ENCODE assay signal across 18 cellular contexts in the genomic region with DNA sequence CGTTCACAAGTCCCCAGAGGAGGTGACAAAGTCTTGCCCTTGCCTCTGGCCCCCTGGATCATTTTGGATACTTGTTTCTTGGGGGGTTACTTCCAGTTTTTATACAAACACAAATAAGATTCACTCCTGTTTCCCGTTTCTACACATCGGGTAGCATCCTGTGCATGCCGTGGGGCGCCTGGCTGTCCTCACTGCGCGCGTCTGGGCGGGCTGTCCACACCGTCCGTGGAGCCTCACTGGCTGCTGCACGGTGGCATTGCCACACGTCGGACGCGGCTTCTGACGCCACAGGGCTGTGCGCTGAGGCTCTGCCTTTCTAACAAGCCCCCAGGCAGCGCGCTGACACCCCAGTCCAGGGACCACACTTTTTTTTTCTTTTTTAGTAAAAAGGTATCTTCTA.
"Had no signal": no experiment of that assay in that cellular context is flagged by ENCODE, and none has a peak within 500 bp of the region (broad histone marks: within the 10 kb centered on the region; RNA-seq: fewer than 3 reads in every experiment).

No MANE protein-coding gene starts in this region.

- H3K4me1 Mint-ChIP-seq: endodermal cell had no signal

- H3K9me3 Mint-ChIP-seq: activated CD4-positive, alpha-beta memory T cell treated with anti-CD3 and anti-CD28 coated beads for 36 hours; endodermal cell; naive thymus-derived CD4-positive, alpha-beta T cell; stimulated activated naive CD8-positive, alpha-beta T cell treated with anti-CD3 and anti-CD28 coated beads, Interleukin-15, amount 100 ng/mL, for 72 hours had no signal

- H3K4me1 ChIP-seq: transverse colon, uterus had no signal

- H3K27me3 ChIP-seq: dorsolateral prefrontal cortex, hepatocyte, suprapubic skin, transverse colon, uterus had no signal

- H3K4me2 ChIP-seq: hepatocyte had no signal

- H3K27ac Mint-ChIP-seq: activated CD4-positive, alpha-beta memory T cell treated with anti-CD3 and anti-CD28 coated beads for 36 hours; activated naive CD8-positive, alpha-beta T cell; endodermal cell had no signal

- H3K27me3 Mint-ChIP-seq: activated CD4-positive, alpha-beta memory T cell treated with anti-CD3 and anti-CD28 coated beads for 36 hours; activated naive CD8-positive, alpha-beta T cell; naive thymus-derived CD4-positive, alpha-beta T cell; stimulated activated naive CD8-positive, alpha-beta T cell treated with anti-CD3 and anti-CD28 coated beads, Interleukin-15, amount 100 ng/mL, for 72 hours had no signal

- H3K36me3 ChIP-seq: transverse colon, uterus had no signal

- H3K4me3 ChIP-seq: hepatocyte, skin epidermis, transverse colon, uterus had no signal

- H3K9me3 ChIP-seq: suprapubic skin, transverse colon, uterus had no signal

- ATAC-seq: naive thymus-derived CD4-positive, alpha-beta T cell; stimulated activated naive CD8-positive, alpha-beta T cell treated with anti-CD3 and anti-CD28 coated beads, Interleukin-15, amount 100 ng/mL, for 72 hours had no signal

- H3K36me3 Mint-ChIP-seq: activated naive CD8-positive, alpha-beta T cell had no signal

- H3K4me3 Mint-ChIP-seq: activated CD4-positive, alpha-beta memory T cell treated with anti-CD3 and anti-CD28 coated beads for 36 hours; activated naive CD8-positive, alpha-beta T cell; endodermal cell; stimulated activated naive CD8-positive, alpha-beta T cell treated with anti-CD3 and anti-CD28 coated beads, Interleukin-15, amount 100 ng/mL, for 72 hours had no signal

- H2AFZ ChIP-seq: hepatocyte had no signal

- DNase-seq: activated CD4-positive, alpha-beta memory T cell treated with anti-CD3 and anti-CD28 coated beads for 36 hours; activated gamma-delta T cell; endodermal cell; foreskin fibroblast; left cardiac atrium; mesenchymal stem cell; naive thymus-derived CD4-positive, alpha-beta T cell; stimulated activated CD4-positive, alpha-beta T cell treated with anti-CD3 and anti-CD28 coated beads, Interleukin-15, amount 100 ng/mL, for 24 hours; stimulated activated CD4-positive, alpha-beta T cell treated with anti-CD3 and anti-CD28 coated beads, Interleukin-2, amount 100 ng/mL, for 48 hours; stimulated activated naive CD8-positive, alpha-beta T cell treated with anti-CD3 and anti-CD28 coated beads, Interleukin-15, amount 100 ng/mL, for 72 hours; transverse colon; uterus had no signal

- H3K27ac ChIP-seq: epithelial cell of prostate, hepatocyte, skin epidermis, suprapubic skin, transverse colon, uterus had no signal
